18 cellular contexts compared by ENCODE assay signal in the genomic region with DNA sequence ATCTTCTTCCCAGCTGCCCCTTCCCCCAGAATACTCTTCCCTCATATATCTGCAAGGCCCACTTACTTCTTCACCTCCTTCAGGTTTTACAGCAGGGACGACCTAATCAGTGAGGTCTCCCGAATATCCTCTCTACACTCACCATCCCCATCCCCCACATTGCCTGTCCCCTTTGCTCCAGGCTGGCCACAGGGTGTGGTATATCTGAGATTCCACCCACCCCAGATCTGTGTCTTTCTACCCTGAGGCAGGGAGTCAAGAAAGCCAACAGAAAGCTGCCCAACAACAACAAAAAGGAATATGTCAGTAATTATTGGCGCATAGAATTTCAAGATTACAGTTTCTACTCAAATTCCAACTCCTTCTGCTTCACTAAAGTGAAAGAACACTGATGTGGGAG. TPM values are rescaled to one million over a fixed set of nuclear protein-coding genes. Genes with fewer than 3 reads are reported as not detected.
DNase-seq lines count a peak whose midpoint lies in the region; ATAC-seq, FAIRE-seq and TF ChIP-seq lines count a peak whose summit lies in the region.
"Had no signal": no experiment of that assay in that cellular context is flagged by ENCODE, and none has a peak within 500 bp of the region (broad histone marks: within the 10 kb centered on the region; RNA-seq: fewer than 3 reads in every experiment).

No MANE protein-coding gene starts in this region.

- POLR2A ChIA-PET in activated CD8-positive, alpha-beta T cell treated with anti-CD3 and anti-CD28 coated beads, Interleukin-2, amount 10 ng/mL, durations not matched to agents 7 days and 5 days (lab: Charles Lee), result no interaction called here

- H3K27me3 ChIP-seq in testis, result no peaks in the 10 kb centered on the region
- H3K27me3 ChIP-seq: BLaER1 treated with 17β-estradiol and CSF1 and Interleukin-3, amounts not matched to agents 10 nM and 100 nM had no signal

- H3K4me1 ChIP-seq in testis, result peaks cover 24% of the 10 kb centered on the region
- H3K4me1 ChIP-seq: HAP-1 had no signal

- no peak for TF ChIP-seq POLR2A in testis (IDR thresholded peaks at IDR 0.05)

- no peaks in the 10 kb centered on the region for H3K9me3 Mint-ChIP-seq in activated naive CD4-positive, alpha-beta T cell treated with anti-CD3 and anti-CD28 coated beads, Interleukin-2, amount 50 U/mL, for 24 hours
- H3K9me3 Mint-ChIP-seq in activated CD8-positive, alpha-beta T cell treated with anti-CD3 and anti-CD28 coated beads, Interleukin-2, amount 10 ng/mL, durations not matched to agents 7 days and 5 days (ENCODE audit: insufficient read depth), result no peaks in the 10 kb centered on the region
- H3K9me3 Mint-ChIP-seq: IgD-negative memory B cell had no signal

- H3K9me3 ChIP-seq in testis, result no peaks in the 10 kb centered on the region
- H3K9me3 ChIP-seq: BLaER1 treated with 17β-estradiol and CSF1 and Interleukin-3, amounts not matched to agents 10 nM and 100 nM; HAP-1 had no signal

- H3K4me3 ChIP-seq in testis, result no peak overlapping the region
- H3K4me3 ChIP-seq: BLaER1 treated with 17β-estradiol and CSF1 and Interleukin-3, amounts not matched to agents 10 nM and 100 nM; HAP-1 had no signal

- intact Hi-C loops in testis (cut with DNase I; ENCODE audit: low total_unique reads), result loop anchor here (10.0 kb wide), 1 partner anchor 93 kb away; no protein-coding TSS in a partner anchor

- TF ChIP-seq CTCF in testis (IDR thresholded peaks at IDR 0.05) (no peak), D721Med (IDR thresholded peaks at IDR 0.05; ENCODE audit: insufficient read depth, missing control alignments) (no peak)

- no peak overlapping the region for H3K4me3 Mint-ChIP-seq in activated naive CD4-positive, alpha-beta T cell treated with anti-CD3 and anti-CD28 coated beads, Interleukin-2, amount 50 U/mL, for 24 hours
- no peak overlapping the region for H3K4me3 Mint-ChIP-seq in activated CD8-positive, alpha-beta T cell treated with anti-CD3 and anti-CD28 coated beads, Interleukin-2, amount 10 ng/mL, durations not matched to agents 7 days and 5 days

- ATAC-seq in SK-N-SH treated with all-trans-retinoic acid at 6 μM for 48 hours, result no peak
- ATAC-seq in activated CD8-positive, alpha-beta T cell treated with anti-CD3 and anti-CD28 coated beads, Interleukin-2, amount 10 ng/mL, durations not matched to agents 7 days and 5 days, result no peak

- WGBS in testis, 2 donors, result 49 to 63% methylated on average over 3 of the region's 3 CpGs

- peak overlapping the region; percentile 15 for H3K27ac Mint-ChIP-seq in activated naive CD4-positive, alpha-beta T cell treated with anti-CD3 and anti-CD28 coated beads, Interleukin-2, amount 50 U/mL, for 24 hours
- H3K27ac Mint-ChIP-seq in activated CD8-positive, alpha-beta T cell treated with anti-CD3 and anti-CD28 coated beads, Interleukin-2, amount 10 ng/mL, durations not matched to agents 7 days and 5 days, result no peak overlapping the region

- no peak for DNase-seq in activated naive CD4-positive, alpha-beta T cell treated with Interleukin-2 at 50 U/mL for 16 hours
- DNase-seq in dedifferentiated amniotic fluid mesenchymal stem cell (ENCODE audit: extremely low spot score) (peak; percentile 60), myocyte (ENCODE audit: low read depth) (peak; percentile 14), testis (no peak), D721Med (ENCODE audit: insufficient read length, low spot score) (no peak)
- DNase-seq in activated CD8-positive, alpha-beta T cell treated with anti-CD3 and anti-CD28 coated beads, Interleukin-2, amount 10 ng/mL, durations not matched to agents 7 days and 5 days, result no peak
- DNase-seq: 8988T, DMS 273 treated with DMSO at 0.1 percent for 48 hours, EL, NCI-H1436, NCI-H2029 treated with DMSO at 0.1 percent for 48 hours, NCI-H524 had no signal

- no peak for FAIRE-seq in D721Med (lab: Jason Lieb, UNC)

- peak overlapping the region; percentile 20 to 53 for H3K27ac ChIP-seq in testis
- H3K27ac ChIP-seq: RWPE1 had no signal

- no peaks in the 10 kb centered on the region for H3K27me3 Mint-ChIP-seq in activated naive CD4-positive, alpha-beta T cell treated with anti-CD3 and anti-CD28 coated beads, Interleukin-2, amount 50 U/mL, for 24 hours
- peaks cover 6% of the 10 kb centered on the region for H3K27me3 Mint-ChIP-seq in activated CD8-positive, alpha-beta T cell treated with anti-CD3 and anti-CD28 coated beads, Interleukin-2, amount 10 ng/mL, durations not matched to agents 7 days and 5 days (ENCODE audit: low read depth)

- no peaks in the 10 kb centered on the region for H3K36me3 ChIP-seq in testis (ENCODE audit: low read depth, missing control alignments)
- H3K36me3 ChIP-seq: BLaER1 treated with 17β-estradiol and CSF1 and Interleukin-3, amounts not matched to agents 10 nM and 100 nM; HAP-1 had no signal

- peaks cover 8% of the 10 kb centered on the region for H3K4me1 Mint-ChIP-seq in activated naive CD4-positive, alpha-beta T cell treated with anti-CD3 and anti-CD28 coated beads, Interleukin-2, amount 50 U/mL, for 24 hours
- peaks cover 8% of the 10 kb centered on the region for H3K4me1 Mint-ChIP-seq in activated CD8-positive, alpha-beta T cell treated with anti-CD3 and anti-CD28 coated beads, Interleukin-2, amount 10 ng/mL, durations not matched to agents 7 days and 5 days (ENCODE audit: low read depth)

- CTCF ChIA-PET in activated CD8-positive, alpha-beta T cell treated with anti-CD3 and anti-CD28 coated beads, Interleukin-2, amount 10 ng/mL, durations not matched to agents 7 days and 5 days (lab: Charles Lee), result interaction anchor here (2.0 to 9.3 kb wide), 2 partner anchors 88 to 96 kb away, joined by 4 to 167 read pairs; no protein-coding TSS in a partner anchor

- no peaks in the 10 kb centered on the region for H3K36me3 Mint-ChIP-seq in activated naive CD4-positive, alpha-beta T cell treated with anti-CD3 and anti-CD28 coated beads, Interleukin-2, amount 50 U/mL, for 24 hours
- no peaks in the 10 kb centered on the region for H3K36me3 Mint-ChIP-seq in activated CD8-positive, alpha-beta T cell treated with anti-CD3 and anti-CD28 coated beads, Interleukin-2, amount 10 ng/mL, durations not matched to agents 7 days and 5 days (ENCODE audit: low read depth)

TF ChIP-seq in SK-N-SH treated with all-trans-retinoic acid at 6 μM for 48 hours, 23 proteins besides CTCF, POLR2A, EP300 and RAD21 (continues in another document):
- TF ChIP-seq ZNF8 (CRISPR knock-in tag; IDR thresholded peaks at IDR 0.05), result no peak
- no peak for TF ChIP-seq CSDC2 (CRISPR knock-in tag; IDR thresholded peaks at IDR 0.05)
- TF ChIP-seq ZNF70 (CRISPR knock-in tag; IDR thresholded peaks at IDR 0.05), result no peak
- TF ChIP-seq ISL1 (CRISPR knock-in tag; IDR thresholded peaks at IDR 0.05), result no peak
- no peak for TF ChIP-seq ESRRG (CRISPR knock-in tag; IDR thresholded peaks at IDR 0.05)
- no peak for TF ChIP-seq ZC3H10 (CRISPR knock-in tag; IDR thresholded peaks at IDR 0.05)
- TF ChIP-seq, protein P1, sequence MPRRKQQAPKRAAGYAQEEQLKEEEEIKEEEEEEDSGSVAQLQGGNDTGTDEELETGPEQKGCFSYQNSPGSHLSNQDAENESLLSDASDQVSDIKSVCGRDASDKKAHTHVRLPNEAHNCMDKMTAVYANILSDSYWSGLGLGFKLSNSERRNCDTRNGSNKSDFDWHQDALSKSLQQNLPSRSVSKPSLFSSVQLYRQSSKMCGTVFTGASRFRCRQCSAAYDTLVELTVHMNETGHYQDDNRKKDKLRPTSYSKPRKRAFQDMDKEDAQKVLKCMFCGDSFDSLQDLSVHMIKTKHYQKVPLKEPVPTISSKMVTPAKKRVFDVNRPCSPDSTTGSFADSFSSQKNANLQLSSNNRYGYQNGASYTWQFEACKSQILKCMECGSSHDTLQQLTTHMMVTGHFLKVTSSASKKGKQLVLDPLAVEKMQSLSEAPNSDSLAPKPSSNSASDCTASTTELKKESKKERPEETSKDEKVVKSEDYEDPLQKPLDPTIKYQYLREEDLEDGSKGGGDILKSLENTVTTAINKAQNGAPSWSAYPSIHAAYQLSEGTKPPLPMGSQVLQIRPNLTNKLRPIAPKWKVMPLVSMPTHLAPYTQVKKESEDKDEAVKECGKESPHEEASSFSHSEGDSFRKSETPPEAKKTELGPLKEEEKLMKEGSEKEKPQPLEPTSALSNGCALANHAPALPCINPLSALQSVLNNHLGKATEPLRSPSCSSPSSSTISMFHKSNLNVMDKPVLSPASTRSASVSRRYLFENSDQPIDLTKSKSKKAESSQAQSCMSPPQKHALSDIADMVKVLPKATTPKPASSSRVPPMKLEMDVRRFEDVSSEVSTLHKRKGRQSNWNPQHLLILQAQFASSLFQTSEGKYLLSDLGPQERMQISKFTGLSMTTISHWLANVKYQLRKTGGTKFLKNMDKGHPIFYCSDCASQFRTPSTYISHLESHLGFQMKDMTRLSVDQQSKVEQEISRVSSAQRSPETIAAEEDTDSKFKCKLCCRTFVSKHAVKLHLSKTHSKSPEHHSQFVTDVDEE (CRISPR knock-in tag; IDR thresholded peaks at IDR 0.05), result no peak
- no peak for TF ChIP-seq BACH2 (CRISPR knock-in tag; IDR thresholded peaks at IDR 0.05; ENCODE audit: borderline replicate concordance)
- no peak for TF ChIP-seq GLIS3 (CRISPR knock-in tag; IDR thresholded peaks at IDR 0.05)
- TF ChIP-seq ZFP3 (CRISPR knock-in tag; IDR thresholded peaks at IDR 0.05), result no peak
- no peak for TF ChIP-seq ARNTL (CRISPR knock-in tag; IDR thresholded peaks at IDR 0.05; ENCODE audit: borderline replicate concordance, low read depth)

RNA-seq across cellular contexts. Expression of a gene that starts 30.0 kb away (rescaled TPM):
- total RNA-seq in myocyte, result not detected in 2 replicates
- polyA plus RNA-seq in myocyte (2012), result 0.01 TPM
- total RNA-seq in testis, result under 1 TPM; 0.63 to 0.74 TPM
- 0.18 TPM for polyA plus RNA-seq in testis (ENCODE audit: insufficient read depth, low read depth, low replicate concordance)
- not detected for total RNA-seq in activated CD8-positive, alpha-beta T cell treated with anti-CD3 and anti-CD28 coated beads, Interleukin-2, amount 10 ng/mL, durations not matched to agents 7 days and 5 days

RNA-seq across cellular contexts. Expression of a gene that starts 45.3 kb away (rescaled TPM):
- total RNA-seq in myocyte, result 59.5 and 66.6 TPM in 2 replicates
- polyA plus RNA-seq in myocyte (2012), result 46.0 TPM
- total RNA-seq in testis, result 10 to 100 TPM; 69.6 to 89.4 TPM
- 63.3 TPM for polyA plus RNA-seq in testis (ENCODE audit: insufficient read depth, low read depth, low replicate concordance)
- total RNA-seq in activated CD8-positive, alpha-beta T cell treated with anti-CD3 and anti-CD28 coated beads, Interleukin-2, amount 10 ng/mL, durations not matched to agents 7 days and 5 days, result 10 to 100 TPM; 67.3 to 80.6 TPM

Comparison
In these comparisons a context has a peak if more than half of its experiments do, and no peak if none do; other contexts are left out.
1. DNase-seq: peak in dedifferentiated amniotic fluid mesenchymal stem cell (single experiment) and myocyte (single experiment); none in activated naive CD4-positive, alpha-beta T cell treated with Interleukin-2 at 50 U/mL for 16 hours (single experiment), testis (single experiment), D721Med (single experiment) and activated CD8-positive, alpha-beta T cell treated with anti-CD3 and anti-CD28 coated beads, Interleukin-2, amount 10 ng/mL, durations not matched to agents 7 days and 5 days (single experiment).